In genomic region chr6:28336284-28337024, GRCh38 we compare ENCODE assay signal across 1 cellular context.
TF ChIP-seq lines count a peak whose summit lies in the region.

No MANE protein-coding gene starts in this region.

TF ChIP-seq in neural cell, 6 proteins besides CTCF, POLR2A, EP300 and RAD21 (continued from another document):
- TF ChIP-seq REST (IDR thresholded peaks at IDR 0.05; ENCODE audit: borderline replicate concordance): peak; percentile 23
TF ChIP-seq in neural cell: peak in this region for 1.
